In the genomic region with DNA sequence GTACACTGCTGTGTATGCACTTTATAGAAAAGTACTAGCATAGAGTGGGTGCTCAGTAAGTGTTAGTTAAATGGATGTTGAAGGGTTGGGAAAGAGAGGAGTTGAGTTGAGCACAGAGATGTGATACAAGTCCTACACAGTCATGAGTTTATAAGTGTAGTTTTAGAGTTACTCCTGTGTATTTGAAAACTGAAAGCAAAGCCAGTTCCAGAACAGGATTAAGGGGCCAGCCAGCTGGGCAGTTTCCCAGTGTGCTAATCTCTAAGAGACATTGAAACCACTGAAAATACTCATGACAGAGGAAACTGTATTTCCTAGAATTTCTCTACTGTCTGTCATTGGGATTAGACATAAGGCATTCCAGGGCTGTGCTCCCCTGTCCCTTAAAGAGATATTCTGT, we compare ENCODE assay signal across 12 cellular contexts.
DNase-seq lines count a peak whose midpoint lies in the region; ATAC-seq, FAIRE-seq and TF ChIP-seq lines count a peak whose summit lies in the region.
"Had no signal": no experiment of that assay in that cellular context is flagged by ENCODE, and none has a peak within 500 bp of the region (broad histone marks: within the 10 kb centered on the region; RNA-seq: fewer than 3 reads in every experiment).

No MANE protein-coding gene starts in this region.

- H3K27ac ChIP-seq in pancreas = peak overlapping the region in 2 of 4 donors; percentile 56
- H3K27ac ChIP-seq: skin epidermis had no signal

- ATAC-seq in Right ventricle myocardium superior (ENCODE audit: poor library complexity) (peak; percentile 91), pancreas (peak; percentile 83 to 93 (median 90)), HG03025 (IDR thresholded peaks at IDR 0.05; ENCODE audit: low FRiP score, unreplicated experiment) (no peak), GM21825 (IDR thresholded peaks at IDR 0.05; ENCODE audit: unreplicated experiment) (no peak)
- ATAC-seq: activated CD8-positive, alpha-beta T cell treated with anti-CD3 and anti-CD28 coated beads, Interleukin-2, amount 10 ng/mL, durations not matched to agents 7 days and 5 days had no signal

- DNase-seq in EH (ENCODE audit: low read depth) = peak; percentile 17
- peak; percentile 91 for DNase-seq in amniotic epithelial cell (ENCODE audit: low read depth)
- peak; percentile 81 for DNase-seq in Right ventricle myocardium superior
- DNase-seq in pancreas = peak; percentile 52 to 84 (median 65)
- no peak for DNase-seq in activated effector memory CD4-positive, alpha-beta T cell treated with anti-CD3 and anti-CD28 coated beads, Interleukin-2, amount 50 U/mL, for 16 hours
- no peak for DNase-seq in GM10248 (ENCODE audit: extremely low spot score)
- DNase-seq: activated CD8-positive, alpha-beta T cell treated with anti-CD3 and anti-CD28 coated beads, Interleukin-2, amount 10 ng/mL, durations not matched to agents 7 days and 5 days; activated naive CD8-positive, alpha-beta T cell treated with anti-CD3 and anti-CD28 coated beads, Interleukin-2, amount 10 ng/mL, durations not matched to agents 7 days and 5 days; H9 had no signal

- H3K4me1 ChIP-seq in pancreas = peaks cover 14 to 15% (median 15%) of the 10 kb centered on the region in 3 donors

- no peak overlapping the region for H3K4me3 ChIP-seq in pancreas
- H3K4me3 ChIP-seq: skin epidermis had no signal

- CTCF ChIA-PET in GM10248 (lab: Yijun Ruan, JAX) = no interaction called here

- no peaks in the 10 kb centered on the region for H3K9me3 ChIP-seq in pancreas

- intact Hi-C loops in Right ventricle myocardium superior (cut with DNase I) (no loop called here), pancreas (cut with DNase I) (no loop called here)

- no peaks in the 10 kb centered on the region for H3K27me3 ChIP-seq in pancreas

- no peaks in the 10 kb centered on the region for H3K36me3 ChIP-seq in pancreas

- TF ChIP-seq CTCF in pancreas (IDR thresholded peaks at IDR 0.05) = no peak
- no peak for TF ChIP-seq CTCF in GM10248 (IDR thresholded peaks at IDR 0.05; ENCODE audit: control extremely low read depth, extremely low read depth, low read depth, missing control alignments)

- POLR2A ChIA-PET in GM10248 (lab: Yijun Ruan, JAX) = no interaction called here

- no peak for FAIRE-seq in pancreas (lab: Jason Lieb, UNC)

Comparison
In these comparisons a context has a peak if more than half of its experiments do, and no peak if none do; other contexts are left out.
1. DNase-seq: peak in EH (single experiment), amniotic epithelial cell (single experiment), Right ventricle myocardium superior (single experiment) and pancreas (6 of 6); none in activated effector memory CD4-positive, alpha-beta T cell treated with anti-CD3 and anti-CD28 coated beads, Interleukin-2, amount 50 U/mL, for 16 hours (single experiment) and GM10248 (single experiment).
2. ATAC-seq: peak in Right ventricle myocardium superior (single experiment) and pancreas (4 of 4); none in HG03025 (single experiment) and GM21825 (single experiment).